In the genomic region with DNA sequence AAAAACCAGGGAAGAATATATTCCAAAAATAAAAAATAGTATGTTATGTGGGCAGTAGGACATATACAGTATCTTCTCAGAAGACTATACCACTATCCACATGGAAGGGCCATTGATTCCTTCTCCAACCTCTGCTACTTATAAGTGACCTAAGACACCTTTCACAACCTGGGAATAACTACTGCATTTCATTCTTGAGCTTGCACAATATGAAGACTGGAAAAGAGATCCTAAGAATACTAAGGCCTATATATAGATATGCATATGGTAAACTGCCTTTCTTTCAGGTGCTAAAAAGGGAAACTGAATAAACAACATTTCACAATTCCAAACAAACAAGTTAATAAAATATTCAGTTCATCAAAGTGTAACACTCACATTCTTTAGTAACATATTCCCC, we compare ENCODE assay signal across 22 cellular contexts.
"Had no signal": no experiment of that assay in that cellular context is flagged by ENCODE, and none has a peak within 500 bp of the region (broad histone marks: within the 10 kb centered on the region; RNA-seq: fewer than 3 reads in every experiment).

No MANE protein-coding gene starts in this region.

- H3K4me3 ChIP-seq: colonic mucosa, dorsolateral prefrontal cortex, esophagus muscularis mucosa, heart right ventricle, left lung, lower lobe of right lung had no signal

- DNase-seq: colonic mucosa; cortex of kidney; dermis blood vessel endothelial cell; dorsolateral prefrontal cortex; effector CD4-positive, alpha-beta T cell; effector memory CD4-positive, alpha-beta T cell; foreskin keratinocyte; glutamatergic neuron; head of caudate nucleus; heart right ventricle; hippocampal formation; left cardiac atrium; left ventricle myocardium superior; lower lobe of right lung; mesenchymal stem cell; midbrain had no signal

- H3K4me1 ChIP-seq: colonic mucosa, left lung, lower lobe of right lung had no signal

- FAIRE-seq: endothelial cell of umbilical vein, frontal cortex, islet of Langerhans, keratinocyte had no signal

- H3K27ac ChIP-seq: colonic mucosa, esophagus muscularis mucosa, foreskin keratinocyte, heart right ventricle, left lung, lower lobe of right lung had no signal

- ATAC-seq: foreskin keratinocyte, heart right ventricle, left cardiac atrium, left lung, left ventricle myocardium superior, lower lobe of right lung had no signal

- H3K27me3 ChIP-seq: colonic mucosa, dorsolateral prefrontal cortex, esophagus muscularis mucosa, foreskin keratinocyte, heart right ventricle, left lung had no signal

- H3K9me3 ChIP-seq: colonic mucosa, esophagus muscularis mucosa, heart right ventricle, left lung, lower lobe of right lung had no signal
